ENCODE assay signal across 17 cellular contexts in the genomic region with DNA sequence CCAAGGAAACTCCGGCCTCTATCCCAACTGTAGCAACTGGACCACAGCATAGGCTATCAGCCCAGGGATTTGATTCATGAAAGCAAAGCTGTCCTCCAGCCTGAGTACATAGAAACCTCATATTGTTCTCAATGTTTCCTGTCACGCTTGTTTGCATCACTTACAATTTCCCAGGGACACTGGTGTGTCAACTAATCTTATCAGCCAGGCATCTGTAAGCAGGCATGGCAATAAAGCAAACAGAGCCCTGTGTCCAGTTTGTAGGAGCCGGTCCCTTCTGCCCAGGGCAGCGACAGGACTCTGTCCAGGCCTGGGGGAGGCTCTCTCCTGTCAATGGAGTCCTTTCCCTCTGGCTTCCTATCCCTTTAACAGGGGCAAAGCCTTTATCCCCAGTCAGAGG. TPM values are rescaled to one million over a fixed set of nuclear protein-coding genes. Genes with fewer than 3 reads are reported as not detected.
DNase-seq lines count a peak whose midpoint lies in the region; ATAC-seq and TF ChIP-seq lines count a peak whose summit lies in the region.
"Had no signal": no experiment of that assay in that cellular context is flagged by ENCODE, and none has a peak within 500 bp of the region (broad histone marks: within the 10 kb centered on the region; RNA-seq: fewer than 3 reads in every experiment).

No MANE protein-coding gene starts in this region.

- H3K9me3 Mint-ChIP-seq in Caco-2 (ENCODE audit: unreplicated experiment) = no peaks in the 10 kb centered on the region

- no peak overlapping the region for H3K4me2 ChIP-seq in MM.1S (ENCODE audit: low read depth, low read length)

- no peak overlapping the region for H3K4me3 Mint-ChIP-seq in Caco-2 (ENCODE audit: unreplicated experiment)

- H3K4me1 ChIP-seq in Caco-2 = peaks cover 7% of the 10 kb centered on the region; the same call in 1 of the 2 replicates
- H3K4me1 ChIP-seq in MM.1S (ENCODE audit: low read length) = no peaks in the 10 kb centered on the region

- H3K27me3 ChIP-seq in Caco-2 (replicated peaks; ENCODE audit: control insufficient read depth, insufficient read depth, low read length) = no peaks in the 10 kb centered on the region
- no peaks in the 10 kb centered on the region for H3K27me3 ChIP-seq in MM.1S (replicated peaks; ENCODE audit: insufficient read depth, low read length)

- H3K36me3 ChIP-seq in Caco-2 (ENCODE audit: control insufficient read depth, insufficient read depth, low read length) (no peaks in the 10 kb centered on the region), MM.1S (replicated peaks; ENCODE audit: insufficient read depth, low read length) (no peaks in the 10 kb centered on the region)

- H3F3A ChIP-seq in MM.1S (ENCODE audit: insufficient read depth, low read length) = no peaks in the 10 kb centered on the region

- no TSS peak for BruUV-seq in Caco-2 (replicated peaks; lab: Mats Ljungman, UMichigan)

- POLR2A ChIA-PET in Caco-2 (lab: Charles Lee) = no interaction called here

- H3K9me3 ChIP-seq in Caco-2 (no peaks in the 10 kb centered on the region), MM.1S (replicated peaks; ENCODE audit: insufficient read depth, low read length) (no peaks in the 10 kb centered on the region)

- H3K9me2 ChIP-seq in MM.1S (replicated peaks; ENCODE audit: insufficient read depth, low read length) = no peaks in the 10 kb centered on the region

- intact Hi-C loops in Caco-2 (cut with micrococcal nuclease; ENCODE audit: unreplicated experiment) = loop anchor here (5.0 kb wide), 1 partner anchor 37 kb away; no protein-coding TSS in a partner anchor

- ATAC-seq in HG02763 (IDR thresholded peaks at IDR 0.05; ENCODE audit: unreplicated experiment) (no peak), HG03280 (IDR thresholded peaks at IDR 0.05; ENCODE audit: unreplicated experiment) (no peak)
- ATAC-seq: sciatic nerve had no signal

- H3K79me2 ChIP-seq in MM.1S (ENCODE audit: low read length) = no peaks in the 10 kb centered on the region

- no peaks in the 10 kb centered on the region for H4K20me1 ChIP-seq in MM.1S (ENCODE audit: insufficient read depth, low read length)

- H3K4me1 Mint-ChIP-seq in Caco-2 (ENCODE audit: low read depth, unreplicated experiment) = peaks cover 14% of the 10 kb centered on the region

- H3K36me3 Mint-ChIP-seq in Caco-2 (ENCODE audit: insufficient read depth, unreplicated experiment) = no peaks in the 10 kb centered on the region

- H3K27ac ChIP-seq in MM.1S (ENCODE audit: low read length) = no peak overlapping the region

- H3K27me3 Mint-ChIP-seq in Caco-2 (ENCODE audit: insufficient read depth, unreplicated experiment) = no peaks in the 10 kb centered on the region

- no peak for TF ChIP-seq CTCF in Caco-2 (IDR thresholded peaks at IDR 0.05; ENCODE audit: insufficient read depth in 1 of 2, low read depth in 1 of 2, low read length in 1 of 2, severe bottlenecking in 1 of 2, unreplicated experiment in 1 of 2)
- TF ChIP-seq CTCF in MM.1S (IDR thresholded peaks at IDR 0.05; ENCODE audit: low read length) = no peak

- peak overlapping the region; percentile 48 for H3K27ac Mint-ChIP-seq in Caco-2 (ENCODE audit: unreplicated experiment)

- CTCF ChIA-PET in Caco-2 (lab: Charles Lee) = no interaction called here

- peak; percentile 46 to 55 for DNase-seq in Caco-2
- peak; percentile 26 for DNase-seq in NCI-H1092 (lab: John Stamatoyannopoulos, UW)
- DNase-seq in NCI-H774 (lab: John Stamatoyannopoulos, UW) = peak; percentile 58
- peak; percentile 65 for DNase-seq in left kidney (ENCODE audit: low read depth, low spot score)
- no peak for DNase-seq in activated effector memory CD4-positive, alpha-beta T cell treated with Interleukin-2 at 50 U/mL for 16 hours
- DNase-seq in MM.1S = no peak
- DNase-seq: activated CD8-positive, alpha-beta memory T cell treated with anti-CD3 and anti-CD28 coated beads for 24 hours; central memory CD4-positive, alpha-beta T cell; effector memory CD4-positive, alpha-beta T cell; H7; hippocampal formation; NCI-H524; nucleus accumbens; stimulated activated CD4-positive, alpha-beta T cell treated with anti-CD3 and anti-CD28 coated beads, Interleukin-2, amount 100 ng/mL, for 48 hours had no signal

- H2AFZ ChIP-seq in MM.1S (ENCODE audit: low read length) = no peak overlapping the region

- H3K4me3 ChIP-seq in Caco-2 (ENCODE audit: low read depth, low read length) = no peak overlapping the region
- H3K4me3 ChIP-seq in MM.1S (ENCODE audit: low read length) = no peak overlapping the region

- no peak overlapping the region for H3K9ac ChIP-seq in MM.1S (ENCODE audit: low read length)

RNA-seq across cellular contexts. Expression of a gene that starts 23.0 kb away (rescaled TPM):
- 9.2 and 12.0 TPM in 2 replicates for total RNA-seq in Caco-2 (2022)

Comparison
In these comparisons a context has a peak if more than half of its experiments do, and no peak if none do; other contexts are left out.
1. DNase-seq: peak in Caco-2 (2 of 2), NCI-H1092 (single experiment), NCI-H774 (single experiment) and left kidney (single experiment); none in activated effector memory CD4-positive, alpha-beta T cell treated with Interleukin-2 at 50 U/mL for 16 hours (single experiment) and MM.1S (single experiment).